16 cellular contexts compared by ENCODE assay signal in the genomic region with DNA sequence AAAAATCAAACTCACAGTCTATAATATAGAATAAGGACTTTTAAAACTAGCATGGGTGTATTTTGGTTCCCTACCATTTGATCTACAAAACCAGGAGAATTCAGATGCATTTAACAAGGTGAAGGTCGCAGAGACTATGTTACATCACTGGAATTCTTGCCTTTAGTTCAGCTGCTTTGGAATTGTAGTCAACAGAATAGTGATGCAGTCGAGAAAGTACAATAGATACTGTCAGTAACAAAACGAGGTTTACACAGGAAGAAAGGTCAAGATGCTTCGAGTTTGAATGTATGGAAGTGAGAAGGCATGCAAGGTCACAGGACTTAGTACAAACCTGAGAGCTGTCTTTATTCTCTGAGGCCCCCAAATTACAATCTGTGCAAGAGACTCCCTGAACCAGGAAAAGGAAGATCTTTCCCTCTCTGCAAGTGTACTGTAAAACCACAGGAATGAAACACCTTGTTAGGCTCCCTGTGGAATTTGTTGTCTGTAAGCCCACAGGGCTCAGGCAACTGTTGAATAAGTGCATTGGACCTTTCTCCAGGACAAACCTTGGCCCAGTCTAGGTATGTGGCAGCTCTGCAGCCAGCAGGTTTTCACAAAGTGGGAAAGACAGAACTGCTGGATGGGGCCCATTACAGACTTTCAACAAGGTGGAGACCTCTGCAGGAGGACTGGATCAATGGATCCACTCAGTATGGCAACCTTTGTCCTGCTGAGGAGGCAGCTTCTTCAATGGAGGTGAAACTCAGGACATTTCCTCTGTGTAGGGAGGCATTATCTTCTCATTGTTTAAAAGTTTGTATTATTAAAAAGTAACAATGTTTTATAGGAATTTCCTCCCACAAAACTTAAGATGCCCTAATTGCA.
"Had no signal": no experiment of that assay in that cellular context is flagged by ENCODE, and none has a peak within 500 bp of the region (broad histone marks: within the 10 kb centered on the region; RNA-seq: fewer than 3 reads in every experiment).

No MANE protein-coding gene starts in this region.

- H3K9me3 ChIP-seq: heart right ventricle, lower lobe of right lung, thyroid gland, uterus had no signal

- H3K4me3 ChIP-seq: heart right ventricle, lower lobe of right lung, thyroid gland, uterus had no signal

- ATAC-seq: activated CD8-positive, alpha-beta T cell treated with anti-CD3 and anti-CD28 coated beads for 36 hours; heart right ventricle; lower lobe of right lung; right cardiac atrium; stimulated activated effector memory CD8-positive, alpha-beta T cell treated with anti-CD3 and anti-CD28 coated beads, Interleukin-12 subunit alpha, Interleukin-12 subunit beta, amount 100 ng/mL, for 72 hours had no signal

- FAIRE-seq: colon, endothelial cell of umbilical vein, frontal cortex, kidney had no signal

- H3K27ac ChIP-seq: heart right ventricle, lower lobe of right lung, thyroid gland, uterus, WERI-Rb-1 had no signal

- H3K27ac Mint-ChIP-seq: activated CD8-positive, alpha-beta T cell treated with anti-CD3 and anti-CD28 coated beads for 36 hours; activated T-helper 1 cell treated with anti-CD3 and anti-CD28 coated beads, Interleukin-12 subunit alpha, Interleukin-12 subunit beta, Interleukin-2, Interleukin-4 antibody, amounts not matched to agents 30 ng/mL and 10 ng/mL and 1 ng/mL, durations not matched to agents 14 hours and 24 hours and 36 hours; stimulated activated effector memory CD8-positive, alpha-beta T cell treated with anti-CD3 and anti-CD28 coated beads, Interleukin-12 subunit alpha, Interleukin-12 subunit beta, amount 100 ng/mL, for 72 hours had no signal

- H3K9me3 Mint-ChIP-seq: activated CD8-positive, alpha-beta T cell treated with anti-CD3 and anti-CD28 coated beads for 36 hours; activated T-helper 1 cell treated with anti-CD3 and anti-CD28 coated beads, Interleukin-12 subunit alpha, Interleukin-12 subunit beta, Interleukin-2, Interleukin-4 antibody, amounts not matched to agents 30 ng/mL and 10 ng/mL and 1 ng/mL, durations not matched to agents 14 hours and 24 hours and 36 hours; naive B cell; stimulated activated effector memory CD8-positive, alpha-beta T cell treated with anti-CD3 and anti-CD28 coated beads, Interleukin-12 subunit alpha, Interleukin-12 subunit beta, amount 100 ng/mL, for 72 hours had no signal

- DNase-seq: activated CD4-positive, alpha-beta T cell treated with anti-CD3 and anti-CD28 coated beads for 4 hours; activated CD8-positive, alpha-beta T cell treated with anti-CD3 and anti-CD28 coated beads for 36 hours; activated naive CD4-positive, alpha-beta T cell; heart right ventricle; kidney; lower lobe of right lung; naive B cell; right cardiac atrium; thyroid gland; uterus; WERI-Rb-1 had no signal

- H3K27me3 ChIP-seq: heart right ventricle, thyroid gland, uterus had no signal

- H3K4me3 Mint-ChIP-seq: activated CD8-positive, alpha-beta T cell treated with anti-CD3 and anti-CD28 coated beads for 36 hours; activated T-helper 1 cell treated with anti-CD3 and anti-CD28 coated beads, Interleukin-12 subunit alpha, Interleukin-12 subunit beta, Interleukin-2, Interleukin-4 antibody, amounts not matched to agents 30 ng/mL and 10 ng/mL and 1 ng/mL, durations not matched to agents 14 hours and 24 hours and 36 hours; naive B cell; stimulated activated effector memory CD8-positive, alpha-beta T cell treated with anti-CD3 and anti-CD28 coated beads, Interleukin-12 subunit alpha, Interleukin-12 subunit beta, amount 100 ng/mL, for 72 hours had no signal

- H3K27me3 Mint-ChIP-seq: activated CD8-positive, alpha-beta T cell treated with anti-CD3 and anti-CD28 coated beads for 36 hours; naive B cell had no signal

- H3K4me1 ChIP-seq: lower lobe of right lung, thyroid gland, uterus had no signal

- H3K36me3 ChIP-seq: thyroid gland, uterus had no signal
